In genomic region chr21:46393451-46393940, GRCh38 we compare ENCODE assay signal across 18 cellular contexts.
DNase-seq lines count a peak whose midpoint lies in the region; ATAC-seq, FAIRE-seq and TF ChIP-seq lines count a peak whose summit lies in the region.
"Had no signal": no experiment of that assay in that cellular context is flagged by ENCODE, and none has a peak within 500 bp of the region (broad histone marks: within the 10 kb centered on the region; RNA-seq: fewer than 3 reads in every experiment).

No MANE protein-coding gene starts in this region.

- FAIRE-seq in D721Med (lab: Jason Lieb, UNC), result no peak
- FAIRE-seq: endothelial cell of umbilical vein, G401.6, GM18507 had no signal

- H3K4me1 ChIP-seq in esophagus squamous epithelium, result peaks cover 0 to 7% (median 5%) of the 10 kb centered on the region in 3 donors
- H3K4me1 ChIP-seq: body of pancreas had no signal

- H3K4me3 ChIP-seq in H7 (ENCODE audit: insufficient read depth, low read depth, low read length) (no peak overlapping the region), esophagus squamous epithelium (no peak overlapping the region)
- H3K4me3 ChIP-seq: body of pancreas had no signal

- peaks cover 5% of the 10 kb centered on the region for H3K4me1 Mint-ChIP-seq in T-helper 17 cell
- H3K4me1 Mint-ChIP-seq: CD14-positive monocyte; stimulated activated naive B cell treated with anti-CD40 and anti-IgM and Interleukin-4, amounts not matched to agents 10 μg/mL and 1 μg/mL and 100 μg/mL, for 72 hours had no signal

- ATAC-seq in T-helper 17 cell (no peak), left ventricle myocardium superior (peak; percentile 31), sciatic nerve (peak; percentile 43), HG02588 (IDR thresholded peaks at IDR 0.05; ENCODE audit: unreplicated experiment) (no peak), GM19452 (IDR thresholded peaks at IDR 0.05; ENCODE audit: unreplicated experiment) (no peak)
- ATAC-seq: body of pancreas; stimulated activated naive B cell treated with anti-CD40 and anti-IgM and Interleukin-4, amounts not matched to agents 10 μg/mL and 1 μg/mL and 100 μg/mL, for 72 hours had no signal

- H3K27me3 ChIP-seq in H7 (ENCODE audit: control insufficient read depth, insufficient read depth, low read length) (no peaks in the 10 kb centered on the region), esophagus squamous epithelium (no peaks in the 10 kb centered on the region)
- H3K27me3 ChIP-seq: body of pancreas had no signal

- H3K27me3 Mint-ChIP-seq in T-helper 17 cell, result no peaks in the 10 kb centered on the region
- H3K27me3 Mint-ChIP-seq: stimulated activated naive B cell treated with anti-CD40 and anti-IgM and Interleukin-4, amounts not matched to agents 10 μg/mL and 1 μg/mL and 100 μg/mL, for 72 hours had no signal

- H3K4me3 Mint-ChIP-seq in T-helper 17 cell, result no peak overlapping the region
- H3K4me3 Mint-ChIP-seq: CD14-positive monocyte; stimulated activated naive B cell treated with anti-CD40 and anti-IgM and Interleukin-4, amounts not matched to agents 10 μg/mL and 1 μg/mL and 100 μg/mL, for 72 hours had no signal

- H3K36me3 ChIP-seq in H7 (replicated peaks; ENCODE audit: control insufficient read depth, insufficient read depth, low read length), result peaks cover 10% of the 10 kb centered on the region
- H3K36me3 ChIP-seq in esophagus squamous epithelium, result peaks cover 15 to 98% (median 23%) of the 10 kb centered on the region in 3 donors

- no peak overlapping the region for H3K27ac ChIP-seq in esophagus squamous epithelium

- no peaks in the 10 kb centered on the region for H3K9me3 ChIP-seq in T-helper 17 cell (ENCODE audit: control insufficient read depth, low read length, poor library complexity, severe bottlenecking)
- H3K9me3 ChIP-seq in esophagus squamous epithelium, result no peaks in the 10 kb centered on the region
- H3K9me3 ChIP-seq: body of pancreas had no signal

- H3K27ac Mint-ChIP-seq in T-helper 17 cell, result peak overlapping the region; percentile 43
- H3K27ac Mint-ChIP-seq: stimulated activated naive B cell treated with anti-CD40 and anti-IgM and Interleukin-4, amounts not matched to agents 10 μg/mL and 1 μg/mL and 100 μg/mL, for 72 hours had no signal

- no peak for TF ChIP-seq CTCF in esophagus squamous epithelium (IDR thresholded peaks at IDR 0.05)
- no peak for TF ChIP-seq CTCF in D721Med (IDR thresholded peaks at IDR 0.05; ENCODE audit: insufficient read depth, missing control alignments)

- DNase-seq in H7 (peak; percentile 58), T-helper 17 cell (no peak), left ventricle myocardium superior (peak; percentile 25), sciatic nerve (ENCODE audit: low spot score) (no peak), esophagus squamous epithelium (lab: John Stamatoyannopoulos, UW) (no peak), D721Med (ENCODE audit: insufficient read length, low spot score) (no peak)
- DNase-seq: hippocampal formation; KG1; NCI-H187 treated with DMSO at 0.1 percent for 48 hours; stimulated activated CD4-positive, alpha-beta T cell treated with anti-CD3 and anti-CD28 coated beads, Interleukin-4, amount 100 ng/mL, for 1 hour; stimulated activated naive B cell treated with anti-CD40 and anti-IgM and Interleukin-4, amounts not matched to agents 10 μg/mL and 1 μg/mL and 100 μg/mL, for 72 hours had no signal

- WGBS in esophagus squamous epithelium, 2 donors, result 78 to 88% methylated on average over 4 to 6 of the region's 19 CpGs

- no peak for TF ChIP-seq POLR2A in esophagus squamous epithelium (IDR thresholded peaks at IDR 0.05)

- intact Hi-C loops in left ventricle myocardium superior (cut with micrococcal nuclease) (no loop called here), sciatic nerve (cut with DNase I) (no loop called here), esophagus squamous epithelium (cut with DNase I) (no loop called here)

- peaks cover 12% of the 10 kb centered on the region for H3K36me3 Mint-ChIP-seq in T-helper 17 cell (ENCODE audit: low read depth)

Comparison
In these comparisons a context has a peak if more than half of its experiments do, and no peak if none do; other contexts are left out.
1. DNase-seq: peak in H7 (single experiment) and left ventricle myocardium superior (single experiment); none in T-helper 17 cell (0 of 3), sciatic nerve (single experiment), esophagus squamous epithelium (single experiment) and D721Med (single experiment).
2. ATAC-seq: peak in left ventricle myocardium superior (single experiment) and sciatic nerve (single experiment); none in T-helper 17 cell (single experiment), HG02588 (single experiment) and GM19452 (single experiment).